In genomic region chr10:120971671-120972070, GRCh38 we compare ENCODE assay signal across 19 cellular contexts.
DNase-seq lines count a peak whose midpoint lies in the region; ATAC-seq and TF ChIP-seq lines count a peak whose summit lies in the region.
"Had no signal": no experiment of that assay in that cellular context is flagged by ENCODE, and none has a peak within 500 bp of the region (broad histone marks: within the 10 kb centered on the region; RNA-seq: fewer than 3 reads in every experiment).

No MANE protein-coding gene starts in this region.

- CTCF ChIA-PET in WTC11 (lab: Charles Lee), result interaction anchor here (1.0 kb wide), 1 partner anchor 23 kb away, joined by 3 read pairs; no protein-coding TSS in a partner anchor

- H3K4me3 Mint-ChIP-seq in WTC11 (no peak overlapping the region), progenitor cell of endocrine pancreas (ENCODE audit: low read depth) (no peak overlapping the region)
- H3K4me3 Mint-ChIP-seq: CD4-positive, alpha-beta memory T cell; IgD-negative memory B cell; T-helper 17 cell had no signal

- H3K27me3 Mint-ChIP-seq in WTC11 (ENCODE audit: low read depth) (peaks cover 4% of the 10 kb centered on the region), progenitor cell of endocrine pancreas (no peaks in the 10 kb centered on the region)

- H3K4me1 Mint-ChIP-seq in WTC11 (peaks cover 9% of the 10 kb centered on the region), progenitor cell of endocrine pancreas (ENCODE audit: low read depth) (peaks cover 20% of the 10 kb centered on the region)
- H3K4me1 Mint-ChIP-seq: CD4-positive, alpha-beta memory T cell; T-helper 17 cell had no signal

- ATAC-seq in WTC11, result peak; percentile 38
- ATAC-seq: GM12878, T-helper 17 cell had no signal

- TF ChIP-seq CTCF in WTC11 (IDR thresholded peaks at IDR 0.05) (no peak), progenitor cell of endocrine pancreas (IDR thresholded peaks at IDR 0.05; ENCODE audit: unreplicated experiment) (no peak), GM20000 (IDR thresholded peaks at IDR 0.05; ENCODE audit: extremely low read depth, missing control alignments) (no peak)

- H3K36me3 Mint-ChIP-seq in WTC11 (peaks cover 15% of the 10 kb centered on the region), progenitor cell of endocrine pancreas (ENCODE audit: insufficient read depth) (peaks cover 23% of the 10 kb centered on the region)
- H3K36me3 Mint-ChIP-seq: CD4-positive, alpha-beta memory T cell; IgD-negative memory B cell had no signal

- DNase-seq in NCI-H1105 treated with DMSO at 0.1 percent for 48 hours (lab: John Stamatoyannopoulos, UW) (peak; percentile 28), NCI-H1105 (lab: John Stamatoyannopoulos, UW) (no peak), NCI-H345 (lab: John Stamatoyannopoulos, UW) (peak; percentile 34), WTC11 (ENCODE audit: low spot score) (no peak), progenitor cell of endocrine pancreas (ENCODE audit: low spot score, unreplicated experiment) (no peak), NCI-H510A (lab: John Stamatoyannopoulos, UW) (no peak), GM20000 (ENCODE audit: low spot score) (no peak), SKM-1 treated with dmso at 0.1 percent for 144 hours (lab: John Stamatoyannopoulos, UW; ENCODE audit: unreplicated experiment) (no peak)
- DNase-seq: BE2C; CD4-positive, alpha-beta memory T cell; GF-D8; GM23248; Karpas-422; NCI-H1436 treated with DMSO at 0.1 percent for 48 hours; NCI-H2081; PC-9; T-helper 17 cell had no signal

- H3K9me3 Mint-ChIP-seq in WTC11 (peaks cover 43% of the 10 kb centered on the region), progenitor cell of endocrine pancreas (ENCODE audit: low read depth) (peaks cover 22% of the 10 kb centered on the region)

- POLR2A ChIA-PET in WTC11 (lab: Charles Lee), result no interaction called here

- H3K27ac Mint-ChIP-seq in WTC11 (no peak overlapping the region), progenitor cell of endocrine pancreas (peak overlapping the region; percentile 5)
- H3K27ac Mint-ChIP-seq: CD4-positive, alpha-beta memory T cell; IgD-negative memory B cell; T-helper 17 cell had no signal

TF ChIP-seq in WTC11, 78 proteins besides CTCF, POLR2A, EP300 and RAD21:
- TF ChIP-seq IRF2 (CRISPR knock-in tag; IDR thresholded peaks at IDR 0.05; ENCODE audit: borderline replicate concordance, low read depth) (no peak), ZNF423 (CRISPR knock-in tag; IDR thresholded peaks at IDR 0.05) (no peak), ZNF396 (CRISPR knock-in tag; IDR thresholded peaks at IDR 0.05; ENCODE audit: borderline replicate concordance) (no peak), OVOL2 (CRISPR knock-in tag; IDR thresholded peaks at IDR 0.05; ENCODE audit: borderline replicate concordance) (no peak), FOXJ3 (CRISPR knock-in tag; IDR thresholded peaks at IDR 0.05; ENCODE audit: borderline replicate concordance) (no peak), TEAD4 (CRISPR knock-in tag; IDR thresholded peaks at IDR 0.05) (no peak), NFE2L1 (CRISPR knock-in tag; IDR thresholded peaks at IDR 0.05) (no peak), NFYB (CRISPR knock-in tag; conservative IDR thresholded peaks at IDR 0.05; ENCODE audit: low read depth) (no peak), ATF6 (CRISPR knock-in tag; IDR thresholded peaks at IDR 0.05) (no peak), EMX1 (CRISPR knock-in tag; IDR thresholded peaks at IDR 0.05) (no peak), SP1 (CRISPR knock-in tag; conservative IDR thresholded peaks at IDR 0.05) (no peak), NR3C1 (CRISPR knock-in tag; conservative IDR thresholded peaks at IDR 0.05; ENCODE audit: low read depth) (no peak), PRDM15 (CRISPR knock-in tag; IDR thresholded peaks at IDR 0.05) (no peak), ZNF138 (CRISPR knock-in tag; conservative IDR thresholded peaks at IDR 0.05) (no peak), JUN (CRISPR knock-in tag; IDR thresholded peaks at IDR 0.05) (no peak), ESRRA (CRISPR knock-in tag; IDR thresholded peaks at IDR 0.05; ENCODE audit: borderline replicate concordance) (no peak)
- TF ChIP-seq, protein P1, sequence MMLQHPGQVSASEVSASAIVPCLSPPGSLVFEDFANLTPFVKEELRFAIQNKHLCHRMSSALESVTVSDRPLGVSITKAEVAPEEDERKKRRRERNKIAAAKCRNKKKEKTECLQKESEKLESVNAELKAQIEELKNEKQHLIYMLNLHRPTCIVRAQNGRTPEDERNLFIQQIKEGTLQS (CRISPR knock-in tag; conservative IDR thresholded peaks at IDR 0.05), result no peak
TF ChIP-seq in WTC11: peak in this region for 0.

Comparison
In these comparisons a context has a peak if more than half of its experiments do, and no peak if none do; other contexts are left out.
1. DNase-seq: peak in NCI-H1105 treated with DMSO at 0.1 percent for 48 hours (single experiment) and NCI-H345 (single experiment); none in NCI-H1105 (single experiment), WTC11 (single experiment), progenitor cell of endocrine pancreas (single experiment), NCI-H510A (single experiment), GM20000 (single experiment) and SKM-1 treated with dmso at 0.1 percent for 144 hours (single experiment).